13 cellular contexts compared by ENCODE assay signal in genomic region chr10:6223981-6224380, GRCh38.
"Had no signal": no experiment of that assay in that cellular context is flagged by ENCODE, and none has a peak within 500 bp of the region (broad histone marks: within the 10 kb centered on the region; RNA-seq: fewer than 3 reads in every experiment).

No MANE protein-coding gene starts in this region.

- H3K4me3 Mint-ChIP-seq: activated B cell treated with CpG ODN at 0.5 μM for 24 hours; activated naive CD8-positive, alpha-beta T cell; nephron had no signal

- H3K27ac ChIP-seq: brain microvascular endothelial cell had no signal

- H3K9me3 Mint-ChIP-seq: activated B cell treated with CpG ODN at 0.5 μM for 24 hours, nephron had no signal

- ATAC-seq: esophagus mucosa, left lobe of liver had no signal

- H3K4me3 ChIP-seq: tibial artery had no signal

- H3K27ac Mint-ChIP-seq: activated B cell treated with CpG ODN at 0.5 μM for 24 hours; activated naive CD8-positive, alpha-beta T cell had no signal

- H3K9me3 ChIP-seq: tibial artery had no signal

- FAIRE-seq: islet of Langerhans, TTC549 had no signal

- DNase-seq: activated B cell treated with CpG ODN at 0.5 μM for 24 hours; activated CD4-positive, alpha-beta T cell treated with anti-CD3 and anti-CD28 coated beads, Interleukin-2, amount 50 U/mL, for 1 hour; amygdala; brain microvascular endothelial cell; stimulated activated CD4-positive, alpha-beta T cell treated with anti-CD3 and anti-CD28 coated beads, Interleukin-4, amount 100 ng/mL, for 24 hours; T-helper 2 cell; tibial artery had no signal

- H3K27me3 ChIP-seq: brain microvascular endothelial cell, tibial artery had no signal

- H3K27me3 Mint-ChIP-seq: activated B cell treated with CpG ODN at 0.5 μM for 24 hours; activated naive CD8-positive, alpha-beta T cell had no signal
